Comparison of ENCODE assay signal across 2 cellular contexts in genomic region chr2:96876036-96876810, GRCh38.
TF ChIP-seq lines count a peak whose summit lies in the region.

No MANE protein-coding gene starts in this region.

TF ChIP-seq in WTC11, 78 proteins besides CTCF, POLR2A, EP300 and RAD21:
- TF ChIP-seq ZNF263 (CRISPR knock-in tag; IDR thresholded peaks at IDR 0.05; ENCODE audit: low read depth) (no peak; the same call in 1 of the 2 replicates), ESRRA (CRISPR knock-in tag; IDR thresholded peaks at IDR 0.05; ENCODE audit: borderline replicate concordance) (no peak), MXD4 (CRISPR knock-in tag; IDR thresholded peaks at IDR 0.05; ENCODE audit: borderline replicate concordance) (no peak), TP53 (CRISPR knock-in tag; IDR thresholded peaks at IDR 0.05) (no peak), KAT7 (CRISPR knock-in tag; IDR thresholded peaks at IDR 0.05; ENCODE audit: borderline replicate concordance) (no peak), JAZF1 (CRISPR knock-in tag; IDR thresholded peaks at IDR 0.05) (no peak), ZNF317 (CRISPR knock-in tag; IDR thresholded peaks at IDR 0.05; ENCODE audit: borderline replicate concordance, low read depth) (no peak), ZNF396 (CRISPR knock-in tag; IDR thresholded peaks at IDR 0.05; ENCODE audit: borderline replicate concordance) (no peak), ZNF232 (CRISPR knock-in tag; IDR thresholded peaks at IDR 0.05) (no peak), FOXP1 (CRISPR knock-in tag; IDR thresholded peaks at IDR 0.05; ENCODE audit: borderline replicate concordance) (0 out of 2 replicates have a peak, but pooled peaks have one; percentile 44), ATF3 (CRISPR knock-in tag; conservative IDR thresholded peaks at IDR 0.05) (no peak), SP1 (CRISPR knock-in tag; conservative IDR thresholded peaks at IDR 0.05) (no peak), ATF2 (CRISPR knock-in tag; IDR thresholded peaks at IDR 0.05; ENCODE audit: borderline replicate concordance, low read depth) (no peak)
- TF ChIP-seq, protein P1, sequence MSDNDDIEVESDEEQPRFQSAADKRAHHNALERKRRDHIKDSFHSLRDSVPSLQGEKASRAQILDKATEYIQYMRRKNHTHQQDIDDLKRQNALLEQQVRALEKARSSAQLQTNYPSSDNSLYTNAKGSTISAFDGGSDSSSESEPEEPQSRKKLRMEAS (CRISPR knock-in tag; IDR thresholded peaks at IDR 0.05) = 0 out of 2 replicates have a peak, but pooled peaks have one; percentile 33
- TF ChIP-seq, protein P2, sequence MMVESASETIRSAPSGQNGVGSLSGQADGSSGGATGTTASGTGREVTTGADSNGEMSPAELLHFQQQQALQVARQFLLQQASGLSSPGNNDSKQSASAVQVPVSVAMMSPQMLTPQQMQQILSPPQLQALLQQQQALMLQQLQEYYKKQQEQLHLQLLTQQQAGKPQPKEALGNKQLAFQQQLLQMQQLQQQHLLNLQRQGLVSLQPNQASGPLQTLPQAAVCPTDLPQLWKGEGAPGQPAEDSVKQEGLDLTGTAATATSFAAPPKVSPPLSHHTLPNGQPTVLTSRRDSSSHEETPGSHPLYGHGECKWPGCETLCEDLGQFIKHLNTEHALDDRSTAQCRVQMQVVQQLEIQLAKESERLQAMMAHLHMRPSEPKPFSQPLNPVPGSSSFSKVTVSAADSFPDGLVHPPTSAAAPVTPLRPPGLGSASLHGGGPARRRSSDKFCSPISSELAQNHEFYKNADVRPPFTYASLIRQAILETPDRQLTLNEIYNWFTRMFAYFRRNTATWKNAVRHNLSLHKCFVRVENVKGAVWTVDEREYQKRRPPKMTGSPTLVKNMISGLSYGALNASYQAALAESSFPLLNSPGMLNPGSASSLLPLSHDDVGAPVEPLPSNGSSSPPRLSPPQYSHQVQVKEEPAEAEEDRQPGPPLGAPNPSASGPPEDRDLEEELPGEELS (CRISPR knock-in tag; IDR thresholded peaks at IDR 0.05) = no peak

TF ChIP-seq in HepG2, 621 proteins besides CTCF, POLR2A, EP300 and RAD21:
- no peak for TF ChIP-seq ZMYM4 (CRISPR knock-in tag; IDR thresholded peaks at IDR 0.05)
- no peak for TF ChIP-seq HNRNPL (IDR thresholded peaks at IDR 0.05; ENCODE audit: low read depth, low read length)
- TF ChIP-seq CEBPB (IDR thresholded peaks at IDR 0.05; ENCODE audit: borderline replicate concordance, low read depth, low read length) = 0 out of 2 replicates have a peak, but pooled peaks have one; percentile 2
- TF ChIP-seq GABPB1 (CRISPR knock-in tag; IDR thresholded peaks at IDR 0.05) = peak; percentile 37; the same call in 1 of the 2 replicates
